ENCODE assay signal across 17 cellular contexts in genomic region chr12:26293612-26294011, GRCh38.
"Had no signal": no experiment of that assay in that cellular context is flagged by ENCODE, and none has a peak within 500 bp of the region (broad histone marks: within the 10 kb centered on the region; RNA-seq: fewer than 3 reads in every experiment).

No MANE protein-coding gene starts in this region.

- H3K9ac ChIP-seq: parathyroid adenoma had no signal

- H3K4me3 ChIP-seq: breast epithelium, gastrocnemius medialis, heart right ventricle, left lung, mucosa of descending colon, right atrium auricular region, skin epidermis, transverse colon had no signal

- DNase-seq: activated CD4-positive, alpha-beta T cell treated with anti-CD3 and anti-CD28 coated beads, Interleukin-2, amount 10 ng/mL, durations not matched to agents 24 days and 14 days; activated CD4-positive, CD25-positive, alpha-beta regulatory T cell; activated CD8-positive, alpha-beta memory T cell treated with anti-CD3 and anti-CD28 coated beads for 24 hours; activated naive CD8-positive, alpha-beta T cell treated with anti-CD3 and anti-CD28 coated beads, Interleukin-2, amount 10 ng/mL, durations not matched to agents 7 days and 5 days; effector memory CD4-positive, alpha-beta T cell; gastrocnemius medialis; heart right ventricle; left lung; mucosa of descending colon; naive thymus-derived CD4-positive, alpha-beta T cell; stimulated activated CD4-positive, alpha-beta T cell treated with anti-CD3 and anti-CD28 coated beads, Interleukin-4, amount 100 ng/mL, for 24 hours; stimulated activated naive CD4-positive, alpha-beta T cell; transverse colon had no signal

- H3K9me3 ChIP-seq: breast epithelium, gastrocnemius medialis, heart right ventricle, left lung, mucosa of descending colon, right atrium auricular region, transverse colon had no signal

- H2AFZ ChIP-seq: parathyroid adenoma had no signal

- ATAC-seq: gastrocnemius medialis; heart right ventricle; left lung; mucosa of descending colon; naive thymus-derived CD4-positive, alpha-beta T cell had no signal

- H3K27ac ChIP-seq: gastrocnemius medialis, heart right ventricle, left lung, parathyroid adenoma, right atrium auricular region, skin epidermis, transverse colon had no signal

- H3K36me3 ChIP-seq: breast epithelium, gastrocnemius medialis, heart right ventricle, left lung, right atrium auricular region, transverse colon had no signal

- H3K4me1 ChIP-seq: parathyroid adenoma had no signal

- H3K27me3 ChIP-seq: breast epithelium, gastrocnemius medialis, heart right ventricle, left lung, right atrium auricular region, transverse colon had no signal

- H3K79me2 ChIP-seq: parathyroid adenoma had no signal
